ENCODE assay signal across 6 cellular contexts in the genomic region with DNA sequence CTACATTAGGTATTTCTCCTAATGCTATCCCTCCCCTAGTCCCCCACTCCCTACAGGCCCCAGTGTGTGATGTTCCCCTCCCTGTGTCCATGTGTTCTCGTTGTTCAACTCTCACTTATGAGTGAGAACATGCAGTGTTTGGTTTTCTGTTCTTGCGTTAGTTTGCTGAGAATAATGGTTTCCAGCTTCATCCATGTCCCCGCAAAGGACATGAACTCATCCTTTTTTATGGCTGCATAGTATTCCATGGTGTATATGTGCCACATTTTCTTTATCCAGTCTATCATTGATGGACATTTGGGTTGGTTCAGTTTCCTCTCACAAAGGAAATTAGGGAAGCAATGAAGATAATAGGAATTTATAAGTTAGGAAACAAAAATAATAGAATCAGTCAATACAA. TPM values are rescaled to one million over a fixed set of nuclear protein-coding genes. Genes with fewer than 3 reads are reported as not detected.
"Had no signal": no experiment of that assay in that cellular context is flagged by ENCODE, and none has a peak within 500 bp of the region (broad histone marks: within the 10 kb centered on the region; RNA-seq: fewer than 3 reads in every experiment).

No MANE protein-coding gene starts in this region.

RNA-seq across cellular contexts. Expression of gene CMTM2, which starts 12.0 kb away (rescaled TPM):
- total RNA-seq: LHCN-M2, MCF 10A, NCI-H460, PC-9, RPMI7951, SK-MEL-5 had no signal
